40 cellular contexts compared by ENCODE assay signal in genomic region chr21:22345624-22346023, GRCh38.
"Had no signal": no experiment of that assay in that cellular context is flagged by ENCODE, and none has a peak within 500 bp of the region (broad histone marks: within the 10 kb centered on the region; RNA-seq: fewer than 3 reads in every experiment).

No MANE protein-coding gene starts in this region.

- DNase-seq: activated CD4-positive, alpha-beta memory T cell treated with anti-CD3 and anti-CD28 coated beads, Interleukin-2, amount 10 ng/mL, durations not matched to agents 7 days and 5 days; activated CD4-positive, alpha-beta T cell treated with anti-CD3 and anti-CD28 coated beads for 1 hour; activated CD4-positive, alpha-beta T cell treated with anti-CD3 and anti-CD28 coated beads for 36 hours; activated CD4-positive, alpha-beta T cell treated with anti-CD3 and anti-CD28 coated beads for 48 hours; activated CD4-positive, alpha-beta T cell treated with anti-CD3 and anti-CD28 coated beads, Interleukin-2, amount 10 ng/mL, durations not matched to agents 7 days and 5 days; activated CD4-positive, alpha-beta T cell treated with anti-CD3 and anti-CD28 coated beads, Interleukin-2, amount 50 U/mL, for 48 hours; activated CD4-positive, CD25-positive, alpha-beta regulatory T cell; activated CD8-positive, alpha-beta memory T cell treated with anti-CD3 and anti-CD28 coated beads for 24 hours; activated CD8-positive, alpha-beta memory T cell treated with anti-CD3 and anti-CD28 coated beads, Interleukin-2, amount 10 ng/mL, durations not matched to agents 7 days and 5 days; activated CD8-positive, alpha-beta memory T cell treated with anti-CD3 and anti-CD28 coated beads, Interleukin-2, amount 50 U/mL, for 48 hours; activated CD8-positive, alpha-beta T cell treated with anti-CD3 and anti-CD28 coated beads, Interleukin-2, amount 10 ng/mL, durations not matched to agents 7 days and 5 days; activated effector memory CD4-positive, alpha-beta T cell treated with Interleukin-2 at 50 U/mL for 16 hours; activated gamma-delta T cell; activated naive CD4-positive, alpha-beta T cell treated with anti-CD3 and anti-CD28 coated beads, Interleukin-2, amount 10 ng/mL, durations not matched to agents 7 days and 5 days; activated naive CD4-positive, alpha-beta T cell treated with Interleukin-2 at 50 U/mL for 16 hours; activated naive CD8-positive, alpha-beta T cell treated with anti-CD3 and anti-CD28 coated beads, Interleukin-2, amount 10 ng/mL, durations not matched to agents 7 days and 5 days; activated naive CD8-positive, alpha-beta T cell treated with anti-CD3 and anti-CD28 coated beads, Interleukin-2, amount 50 U/mL, for 24 hours; activated T-cell treated with anti-CD3 and anti-CD28 coated beads, Interleukin-2, amount 50 U/mL, for 24 hours; activated T-cell treated with anti-CD3 and anti-CD28 coated beads, Interleukin-2, amount 50 U/mL, for 48 hours; amygdala; anterior cingulate cortex; caudate nucleus; cerebellar nuclear complex; T-helper 1 cell; T-helper 2 cell; T-helper 9 cell; WERI-Rb-1 had no signal

- H3K27ac ChIP-seq: ascending aorta, cardiac muscle cell, WERI-Rb-1 had no signal

- H3K4me3 ChIP-seq: ascending aorta, cardiac muscle cell had no signal

- H3K27me3 Mint-ChIP-seq: activated CD4-positive, alpha-beta memory T cell treated with anti-CD3 and anti-CD28 coated beads, Interleukin-2, amount 10 ng/mL, durations not matched to agents 7 days and 5 days; activated CD4-positive, alpha-beta T cell treated with anti-CD3 and anti-CD28 coated beads for 36 hours; activated CD4-positive, alpha-beta T cell treated with anti-CD3 and anti-CD28 coated beads, Interleukin-2, amount 10 ng/mL, durations not matched to agents 7 days and 5 days; activated CD8-positive, alpha-beta memory T cell treated with anti-CD3 and anti-CD28 coated beads, Interleukin-2, amount 10 ng/mL, durations not matched to agents 7 days and 5 days; activated naive CD4-positive, alpha-beta T cell treated with anti-CD3 and anti-CD28 coated beads, Interleukin-2, amount 10 ng/mL, durations not matched to agents 7 days and 5 days; activated naive CD4-positive, alpha-beta T cell treated with anti-CD3 and anti-CD28 coated beads, Interleukin-2, amount 50 U/mL, for 24 hours; activated naive CD8-positive, alpha-beta T cell; activated naive CD8-positive, alpha-beta T cell treated with anti-CD3 and anti-CD28 coated beads, Interleukin-2, amount 10 ng/mL, durations not matched to agents 7 days and 5 days; activated naive CD8-positive, alpha-beta T cell treated with anti-CD3 and anti-CD28 coated beads, Interleukin-2, amount 50 U/mL, for 24 hours; activated T-cell treated with anti-CD3 and anti-CD28 coated beads, Interleukin-2, amount 50 U/mL, for 24 hours; brain; central memory CD8-positive, alpha-beta T cell had no signal

- H3K4me1 ChIP-seq: ascending aorta had no signal

- H3K4me3 Mint-ChIP-seq: activated CD4-positive, alpha-beta memory T cell treated with anti-CD3 and anti-CD28 coated beads, Interleukin-2, amount 10 ng/mL, durations not matched to agents 7 days and 5 days; activated CD4-positive, alpha-beta T cell treated with anti-CD3 and anti-CD28 coated beads for 36 hours; activated CD4-positive, alpha-beta T cell treated with anti-CD3 and anti-CD28 coated beads, Interleukin-2, amount 10 ng/mL, durations not matched to agents 7 days and 5 days; activated CD8-positive, alpha-beta memory T cell treated with anti-CD3 and anti-CD28 coated beads, Interleukin-2, amount 10 ng/mL, durations not matched to agents 7 days and 5 days; activated CD8-positive, alpha-beta T cell treated with anti-CD3 and anti-CD28 coated beads, Interleukin-2, amount 10 ng/mL, durations not matched to agents 7 days and 5 days; activated naive CD4-positive, alpha-beta T cell treated with anti-CD3 and anti-CD28 coated beads, Interleukin-2, amount 10 ng/mL, durations not matched to agents 7 days and 5 days; activated naive CD4-positive, alpha-beta T cell treated with anti-CD3 and anti-CD28 coated beads, Interleukin-2, amount 50 U/mL, for 24 hours; activated naive CD8-positive, alpha-beta T cell; activated naive CD8-positive, alpha-beta T cell treated with anti-CD3 and anti-CD28 coated beads, Interleukin-2, amount 10 ng/mL, durations not matched to agents 7 days and 5 days; activated naive CD8-positive, alpha-beta T cell treated with anti-CD3 and anti-CD28 coated beads, Interleukin-2, amount 50 U/mL, for 24 hours; activated T-cell treated with anti-CD3 and anti-CD28 coated beads, Interleukin-2, amount 50 U/mL, for 24 hours; brain; central memory CD8-positive, alpha-beta T cell; T-helper 1 cell treated with Interleukin-12 subunit alpha and Interleukin-12 subunit beta and Interleukin-4 antibody, amounts not matched to agents 30 μg/mL and 1 μg/mL, for 36 hours; T-helper 2 cell treated with Interferon-gamma antibody and Interleukin-4, amounts not matched to agents 5 μg/mL and 100 μg/mL, for 36 hours; WTC11 had no signal

- H3K9me3 ChIP-seq: ascending aorta had no signal

- H3K4me1 Mint-ChIP-seq: activated CD4-positive, alpha-beta memory T cell treated with anti-CD3 and anti-CD28 coated beads, Interleukin-2, amount 10 ng/mL, durations not matched to agents 7 days and 5 days; activated CD4-positive, alpha-beta T cell treated with anti-CD3 and anti-CD28 coated beads, Interleukin-2, amount 10 ng/mL, durations not matched to agents 7 days and 5 days; activated CD8-positive, alpha-beta memory T cell treated with anti-CD3 and anti-CD28 coated beads, Interleukin-2, amount 10 ng/mL, durations not matched to agents 7 days and 5 days; activated naive CD4-positive, alpha-beta T cell treated with anti-CD3 and anti-CD28 coated beads, Interleukin-2, amount 10 ng/mL, durations not matched to agents 7 days and 5 days; activated naive CD4-positive, alpha-beta T cell treated with anti-CD3 and anti-CD28 coated beads, Interleukin-2, amount 50 U/mL, for 24 hours; activated naive CD8-positive, alpha-beta T cell treated with anti-CD3 and anti-CD28 coated beads, Interleukin-2, amount 10 ng/mL, durations not matched to agents 7 days and 5 days; activated naive CD8-positive, alpha-beta T cell treated with anti-CD3 and anti-CD28 coated beads, Interleukin-2, amount 50 U/mL, for 24 hours; central memory CD8-positive, alpha-beta T cell had no signal

- ATAC-seq: activated CD4-positive, alpha-beta T cell treated with anti-CD3 and anti-CD28 coated beads for 36 hours; activated CD4-positive, CD25-positive, alpha-beta regulatory T cell treated with anti-CD3 and anti-CD28 coated beads, Interleukin-2, amount 50 U/mL, for 24 hours; activated CD8-positive, alpha-beta memory T cell treated with anti-CD3 and anti-CD28 coated beads, Interleukin-2, amount 10 ng/mL, durations not matched to agents 7 days and 5 days; activated CD8-positive, alpha-beta T cell treated with anti-CD3 and anti-CD28 coated beads, Interleukin-2, amount 10 ng/mL, durations not matched to agents 7 days and 5 days; activated naive CD8-positive, alpha-beta T cell treated with anti-CD3 and anti-CD28 coated beads, Interleukin-2, amount 50 U/mL, for 24 hours; WTC11 had no signal

- H3K27me3 ChIP-seq: ascending aorta, cardiac muscle cell had no signal

- H3K36me3 ChIP-seq: ascending aorta, cardiac muscle cell, WERI-Rb-1 had no signal

- FAIRE-seq: bronchial epithelial cell, TTC549 had no signal

- H3K36me3 Mint-ChIP-seq: activated CD8-positive, alpha-beta memory T cell treated with anti-CD3 and anti-CD28 coated beads, Interleukin-2, amount 10 ng/mL, durations not matched to agents 7 days and 5 days; activated naive CD4-positive, alpha-beta T cell treated with anti-CD3 and anti-CD28 coated beads, Interleukin-2, amount 10 ng/mL, durations not matched to agents 7 days and 5 days; activated naive CD4-positive, alpha-beta T cell treated with anti-CD3 and anti-CD28 coated beads, Interleukin-2, amount 50 U/mL, for 24 hours; activated naive CD8-positive, alpha-beta T cell; activated naive CD8-positive, alpha-beta T cell treated with anti-CD3 and anti-CD28 coated beads, Interleukin-2, amount 10 ng/mL, durations not matched to agents 7 days and 5 days; brain had no signal

- H3K27ac Mint-ChIP-seq: activated CD4-positive, alpha-beta memory T cell treated with anti-CD3 and anti-CD28 coated beads, Interleukin-2, amount 10 ng/mL, durations not matched to agents 7 days and 5 days; activated CD4-positive, alpha-beta T cell treated with anti-CD3 and anti-CD28 coated beads for 36 hours; activated CD4-positive, alpha-beta T cell treated with anti-CD3 and anti-CD28 coated beads, Interleukin-2, amount 10 ng/mL, durations not matched to agents 7 days and 5 days; activated CD8-positive, alpha-beta memory T cell treated with anti-CD3 and anti-CD28 coated beads, Interleukin-2, amount 10 ng/mL, durations not matched to agents 7 days and 5 days; activated CD8-positive, alpha-beta T cell treated with anti-CD3 and anti-CD28 coated beads, Interleukin-2, amount 10 ng/mL, durations not matched to agents 7 days and 5 days; activated naive CD4-positive, alpha-beta T cell treated with anti-CD3 and anti-CD28 coated beads, Interleukin-2, amount 10 ng/mL, durations not matched to agents 7 days and 5 days; activated naive CD4-positive, alpha-beta T cell treated with anti-CD3 and anti-CD28 coated beads, Interleukin-2, amount 50 U/mL, for 24 hours; activated naive CD8-positive, alpha-beta T cell; activated naive CD8-positive, alpha-beta T cell treated with anti-CD3 and anti-CD28 coated beads, Interleukin-2, amount 10 ng/mL, durations not matched to agents 7 days and 5 days; activated naive CD8-positive, alpha-beta T cell treated with anti-CD3 and anti-CD28 coated beads, Interleukin-2, amount 50 U/mL, for 24 hours; activated T-cell treated with anti-CD3 and anti-CD28 coated beads, Interleukin-2, amount 50 U/mL, for 24 hours; activated T-helper 2 cell treated with anti-CD3 and anti-CD28 coated beads, Interferon-gamma antibody, Interleukin-2, Interleukin-4, amounts not matched to agents 10 μg/mL and 5 μg/mL and 100 μg/mL, durations not matched to agents 14 hours and 24 hours and 36 hours; brain; T-helper 1 cell treated with Interleukin-12 subunit alpha and Interleukin-12 subunit beta and Interleukin-4 antibody, amounts not matched to agents 30 μg/mL and 1 μg/mL, for 36 hours; T-helper 2 cell treated with Interferon-gamma antibody and Interleukin-4, amounts not matched to agents 5 μg/mL and 100 μg/mL, for 36 hours; WTC11 had no signal

- H3K9me3 Mint-ChIP-seq: activated naive CD8-positive, alpha-beta T cell treated with anti-CD3 and anti-CD28 coated beads, Interleukin-2, amount 10 ng/mL, durations not matched to agents 7 days and 5 days had no signal
